1 cellular context compared by ENCODE assay signal in genomic region chr11:66891849-66892660, GRCh38.
TF ChIP-seq lines count a peak whose summit lies in the region.

No MANE protein-coding gene starts in this region.

TF ChIP-seq in K562, 482 proteins besides CTCF, POLR2A, EP300 and RAD21 (continued from another document and continues in another):
- no peak for TF ChIP-seq PREB (CRISPR knock-in tag; IDR thresholded peaks at IDR 0.05)
- peak; percentile 90 for TF ChIP-seq EHMT2 (IDR thresholded peaks at IDR 0.05)
- peak; percentile 99 for TF ChIP-seq ATF3 (IDR thresholded peaks at IDR 0.05)
- TF ChIP-seq ATF3 (CRISPR knock-in tag; conservative IDR thresholded peaks at IDR 0.05): peak; percentile 98
- TF ChIP-seq BRF2 (IDR thresholded peaks at IDR 0.05; ENCODE audit: borderline replicate concordance, insufficient read depth, insufficient read length): no peak
- TF ChIP-seq HDAC1 (IDR thresholded peaks at IDR 0.05): peak in 1 of 2 experiments; percentile 78; a peak in 1 of 4 replicates
- peak; percentile 92 for TF ChIP-seq PKNOX1 (IDR thresholded peaks at IDR 0.05)
- no peak for TF ChIP-seq GTF3C2 (IDR thresholded peaks at IDR 0.05; ENCODE audit: borderline replicate concordance, extremely low read depth, insufficient read length)
- TF ChIP-seq HNRNPH1 (optimal IDR thresholded peaks at IDR 0.05; ENCODE audit: low read depth, low read length): no peak
- TF ChIP-seq ZBTB49 (CRISPR knock-in tag; IDR thresholded peaks at IDR 0.05; ENCODE audit: borderline replicate concordance): no peak
- TF ChIP-seq CBFA2T2 (conservative IDR thresholded peaks at IDR 0.05): peak; percentile 60; the same call in 1 of the 2 replicates
- no peak for TF ChIP-seq MCM3 (IDR thresholded peaks at IDR 0.05)
- no peak for TF ChIP-seq ETS1 (conservative IDR thresholded peaks at IDR 0.05; ENCODE audit: control insufficient read depth, low read depth, low read length)
- no peak for TF ChIP-seq ZNF277 (CRISPR knock-in tag; IDR thresholded peaks at IDR 0.05; ENCODE audit: borderline replicate concordance)
- peak; percentile 41; the same call in 1 of the 2 replicates for TF ChIP-seq USF1 (CRISPR knock-in tag; IDR thresholded peaks at IDR 0.05)
- TF ChIP-seq ZNF589 (CRISPR knock-in tag; IDR thresholded peaks at IDR 0.05; ENCODE audit: low read depth): peak; percentile 49; the same call in 1 of the 2 replicates
- TF ChIP-seq ZKSCAN3 (CRISPR knock-in tag; IDR thresholded peaks at IDR 0.05): no peak
- no peak for TF ChIP-seq MXI1 (IDR thresholded peaks at IDR 0.05; ENCODE audit: low read depth, low read length)
- peak; percentile 57 to 65; a peak in 3 of 4 replicates for TF ChIP-seq FOXK2 (conservative IDR thresholded peaks at IDR 0.05 in 1 of 2, IDR thresholded peaks at IDR 0.05 in 1 of 2; ENCODE audit: low read depth in 2 of 2)
- peak; percentile 63 for TF ChIP-seq LEF1 (IDR thresholded peaks at IDR 0.05)
- TF ChIP-seq GATAD2B (IDR thresholded peaks at IDR 0.05; ENCODE audit: borderline replicate concordance): no peak; the same call in 1 of the 2 replicates
- no peak for TF ChIP-seq PATZ1 (CRISPR knock-in tag; IDR thresholded peaks at IDR 0.05; ENCODE audit: borderline replicate concordance)
- TF ChIP-seq E2F8 (IDR thresholded peaks at IDR 0.05; ENCODE audit: low read depth, partially characterized antibody): peak; percentile 34
- TF ChIP-seq KLF1 (tag; IDR thresholded peaks at IDR 0.05): no peak
- TF ChIP-seq NCOA2 (IDR thresholded peaks at IDR 0.05; ENCODE audit: partially characterized antibody in 2 of 2): no peak
- TF ChIP-seq FOS (IDR thresholded peaks at IDR 0.05; ENCODE audit: extremely low read depth, insufficient read length): peak; percentile 83
- no peak for TF ChIP-seq ZNF224 (CRISPR knock-in tag; IDR thresholded peaks at IDR 0.05)
- no peak for TF ChIP-seq ID3 (CRISPR knock-in tag; IDR thresholded peaks at IDR 0.05)
- TF ChIP-seq ID3 (tag; IDR thresholded peaks at IDR 0.05): peak; percentile 92
- peak; percentile 58 for TF ChIP-seq ZFP36 (IDR thresholded peaks at IDR 0.05; ENCODE audit: low read depth, low read length, partially characterized antibody)
- TF ChIP-seq RBFOX2 (IDR thresholded peaks at IDR 0.05; ENCODE audit: low read depth, low read length): no peak
- TF ChIP-seq ZNF644 (tag; IDR thresholded peaks at IDR 0.05; ENCODE audit: low read depth): peak; percentile 59; the same call in 1 of the 2 replicates
- no peak for TF ChIP-seq NFYB (IDR thresholded peaks at IDR 0.05; ENCODE audit: extremely low read depth, insufficient read length)
